Comparison of ENCODE assay signal across 17 cellular contexts in genomic region chr9:129612815-129613519, GRCh38. TPM values are rescaled to one million over a fixed set of nuclear protein-coding genes. Genes with fewer than 3 reads are reported as not detected.
DNase-seq lines count a peak whose midpoint lies in the region; TF ChIP-seq lines count a peak whose summit lies in the region.
"Had no signal": no experiment of that assay in that cellular context is flagged by ENCODE, and none has a peak within 500 bp of the region (broad histone marks: within the 10 kb centered on the region; RNA-seq: fewer than 3 reads in every experiment).

No MANE protein-coding gene starts in this region.

- peak; percentile 69 for DNase-seq in G401 (ENCODE audit: low spot score)
- DNase-seq in NCI-H69 (lab: John Stamatoyannopoulos, UW), result peak; percentile 92
- DNase-seq in esophagus muscularis mucosa (ENCODE audit: extremely low spot score), result no peak
- DNase-seq in sigmoid colon, result peak; percentile 74
- no peak for DNase-seq in MV-4-11 (lab: John Stamatoyannopoulos, UW)
- DNase-seq in activated CD4-positive, alpha-beta T cell treated with anti-CD3 and anti-CD28 coated beads, Interleukin-2, amount 50 U/mL, for 4 hours, result no peak
- no peak for DNase-seq in HUDEP-2 (lab: John Stamatoyannopoulos, UW; ENCODE audit: unreplicated experiment in 76 of 76)
- DNase-seq: activated CD4-positive, alpha-beta T cell treated with anti-CD3 and anti-CD28 coated beads for 36 hours; GDM1; HFFc6; mammary epithelial cell; NCI-H226; stimulated activated naive CD4-positive, alpha-beta T cell had no signal

- H3K4me3 ChIP-seq in esophagus muscularis mucosa (peak overlapping the region in 1 of 4 donors; percentile 22), sigmoid colon (no peak overlapping the region)
- H3K4me3 ChIP-seq: GM12878 had no signal

- 80% methylated on average over 7 of the region's 15 CpGs for WGBS in esophagus muscularis mucosa
- WGBS in sigmoid colon, 2 donors, result 81 to 86% methylated on average over 15 of the region's 15 CpGs

- intact Hi-C loops in esophagus muscularis mucosa (cut with DNase I) (loop anchor here (5.0 kb wide), 1 partner anchor 291 kb away; no protein-coding TSS in a partner anchor), sigmoid colon (cut with DNase I) (loop anchor here (5.0 kb wide), 2 partner anchors 201 to 291 kb away; no protein-coding TSS in a partner anchor)

- H3K27ac ChIP-seq in esophagus muscularis mucosa (replicated peaks in 1 of 4) (peak overlapping the region; percentile 47 to 70 (median 61)), sigmoid colon (peak overlapping the region; percentile 18 to 61 (median 48))

- H3K9me3 ChIP-seq in esophagus muscularis mucosa (no peaks in the 10 kb centered on the region), sigmoid colon (no peaks in the 10 kb centered on the region)

- H3K36me3 ChIP-seq in esophagus muscularis mucosa (no peaks in the 10 kb centered on the region), sigmoid colon (no peaks in the 10 kb centered on the region)

- H3K4me1 ChIP-seq in esophagus muscularis mucosa (peaks cover 28 to 46% (median 37%) of the 10 kb centered on the region in 4 donors), sigmoid colon (peaks cover 0 to 35% (median 32%) of the 10 kb centered on the region in 4 donors)

- H3K27me3 ChIP-seq in esophagus muscularis mucosa (no peaks in the 10 kb centered on the region), sigmoid colon (no peaks in the 10 kb centered on the region)

- no peak for TF ChIP-seq POLR2A in esophagus muscularis mucosa (IDR thresholded peaks at IDR 0.05; ENCODE audit: low read depth)
- TF ChIP-seq POLR2A in sigmoid colon (IDR thresholded peaks at IDR 0.05), result no peak

- in situ Hi-C loops in G401 (cut with HindIII; ENCODE audit: low sequenced_read_pairs), result no loop called here

- TF ChIP-seq EP300 in esophagus muscularis mucosa (IDR thresholded peaks at IDR 0.05), result no peak
- no peak for TF ChIP-seq EP300 in sigmoid colon (IDR thresholded peaks at IDR 0.05)

- no peak for TF ChIP-seq CTCF in esophagus muscularis mucosa (IDR thresholded peaks at IDR 0.05)
- no peak for TF ChIP-seq CTCF in sigmoid colon (IDR thresholded peaks at IDR 0.05)

RNA-seq across cellular contexts. Expression of gene C9orf50, which starts 7.9 kb away (rescaled TPM):
- not detected in 2 replicates for total RNA-seq in G401 (2014; rRNA removed; shearing (Covaris generic))
- total RNA-seq in esophagus muscularis mucosa (under 1 TPM in 1 of 4 donors, not detected in 3; 0.34 TPM), sigmoid colon (1 to 10 TPM in 1 of 4 donors, under 1 TPM in 1, not detected in 2; 0.82 to 1.2 TPM)
- polyA plus RNA-seq in sigmoid colon, result under 1 TPM in 1 of 3 donors, not detected in 2; 0.03 TPM
- total RNA-seq: activated CD4-positive, alpha-beta T cell treated with anti-CD3 and anti-CD28 coated beads for 36 hours; GM12878; HT1080; mammary epithelial cell; natural killer cell treated with Interleukin-12 subunit alpha and Interleukin-12 subunit beta and Interleukin-15 and Interleukin-18, amount 100 ng/mL, for 72 hours; urinary bladder had no signal
- polyA plus RNA-seq: GM12878, mammary epithelial cell had no signal

RNA-seq across cellular contexts. Expression of gene NTMT1, which starts 13.0 kb away (rescaled TPM):
- total RNA-seq in G401 (2014; rRNA removed; shearing (Covaris generic)), result 107 and 123 TPM in 2 replicates
- total RNA-seq in esophagus muscularis mucosa (10 to 100 TPM; 20.3 to 33.3 (median 31.9) TPM), sigmoid colon (10 to 100 TPM in 3 of 4 donors, 1 to 10 TPM in 1; 5.8 to 22.5 (median 16.9) TPM)
- polyA plus RNA-seq in sigmoid colon, result 10 to 100 TPM; 25.8 to 49.3 (median 27.5) TPM

RNA-seq across cellular contexts. Expression of gene ASB6, which starts 29.0 kb away (rescaled TPM):
- total RNA-seq in G401 (2014; rRNA removed; shearing (Covaris generic)), result 37.2 and 49.7 TPM in 2 replicates
- total RNA-seq in esophagus muscularis mucosa, result 10 to 100 TPM; 13.3 to 30.0 (median 22.0) TPM
- total RNA-seq in sigmoid colon, result 10 to 100 TPM in 2 of 4 donors, 1 to 10 TPM in 2; 8.9 to 10.3 (median 9.8) TPM
- polyA plus RNA-seq in sigmoid colon, result 10 to 100 TPM in 1 of 3 donors, 1 to 10 TPM in 2; 8.4 to 20.8 (median 9.7) TPM

RNA-seq across cellular contexts. Expression of gene PRRX2, which starts 52.5 kb away (rescaled TPM):
- not detected in 2 replicates for total RNA-seq in G401 (2014; rRNA removed; shearing (Covaris generic))
- total RNA-seq in esophagus muscularis mucosa (10 to 100 TPM in 2 of 4 donors, 1 to 10 TPM in 2; 1.7 to 13.1 (median 6.2) TPM), sigmoid colon (1 to 10 TPM in 2 of 4 donors, under 1 TPM in 1, not detected in 1; 0.49 to 4.7 (median 2.9) TPM)
- polyA plus RNA-seq in sigmoid colon, result 1 to 10 TPM in 2 of 3 donors, under 1 TPM in 1; 0.46 to 4.2 (median 1.1) TPM
- total RNA-seq: GM12878; HT1080; natural killer cell treated with Interleukin-12 subunit alpha and Interleukin-12 subunit beta and Interleukin-15 and Interleukin-18, amount 100 ng/mL, for 72 hours had no signal
- polyA plus RNA-seq: GM12878, mammary epithelial cell had no signal

Comparison
In these comparisons a context has a peak if more than half of its experiments do, and no peak if none do; other contexts are left out.
1. DNase-seq: peak in G401 (single experiment), NCI-H69 (single experiment) and sigmoid colon (single experiment); none in esophagus muscularis mucosa (single experiment), MV-4-11 (single experiment), activated CD4-positive, alpha-beta T cell treated with anti-CD3 and anti-CD28 coated beads, Interleukin-2, amount 50 U/mL, for 4 hours (0 of 2) and HUDEP-2 (0 of 76).